8 cellular contexts compared by ENCODE assay signal in the genomic region with DNA sequence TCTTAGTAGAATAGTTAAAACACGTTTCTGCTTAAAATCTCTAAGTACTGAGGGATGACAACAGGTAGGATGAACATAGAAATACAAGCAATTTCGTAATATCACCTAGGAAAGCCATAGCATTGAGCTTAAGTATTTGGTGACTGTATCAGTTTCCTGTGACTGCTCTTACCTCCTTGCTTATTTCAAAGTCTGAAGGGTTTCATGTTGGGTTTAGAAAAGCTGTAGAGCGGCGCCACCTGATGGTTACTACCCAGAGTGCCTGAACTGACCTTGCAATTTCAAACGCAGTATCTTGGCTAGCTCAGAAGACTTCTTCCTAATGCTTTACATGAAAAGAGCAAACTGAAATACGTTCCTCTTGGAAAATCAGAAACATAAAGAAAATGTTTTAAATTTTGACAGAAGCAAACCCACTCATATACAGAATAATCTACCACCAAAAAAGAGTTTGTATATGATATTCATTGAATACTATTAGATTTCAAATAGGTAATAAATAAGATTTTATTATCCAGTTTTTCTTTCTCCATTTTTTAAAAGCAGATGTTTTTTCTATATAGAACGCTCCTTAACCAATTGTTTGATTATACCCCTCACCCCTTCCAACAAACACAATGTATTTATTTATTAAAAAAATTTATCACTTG.
DNase-seq lines count a peak whose midpoint lies in the region; ATAC-seq and TF ChIP-seq lines count a peak whose summit lies in the region.

No MANE protein-coding gene starts in this region.

- peaks cover 3 to 16% (median 12%) of the 10 kb centered on the region in 3 donors for H3K4me1 ChIP-seq in gastroesophageal sphincter

- H3K4me3 Mint-ChIP-seq in progenitor cell of endocrine pancreas (ENCODE audit: low read depth) = no peak overlapping the region

- TF ChIP-seq POLR2A in gastroesophageal sphincter (IDR thresholded peaks at IDR 0.05) = no peak

- TF ChIP-seq CTCF in GM12875 (IDR thresholded peaks at IDR 0.05; ENCODE audit: borderline replicate concordance, insufficient read depth, low read depth, low read length) = peak; percentile 64; the same call in 1 of the 2 replicates
- peak in 3 of 4 experiments; percentile 16 to 43 (median 35) for TF ChIP-seq CTCF in gastroesophageal sphincter (IDR thresholded peaks at IDR 0.05)
- peak; percentile 60 for TF ChIP-seq CTCF in progenitor cell of endocrine pancreas (IDR thresholded peaks at IDR 0.05; ENCODE audit: unreplicated experiment)

- no peaks in the 10 kb centered on the region for H3K9me3 ChIP-seq in gastroesophageal sphincter

- no peaks in the 10 kb centered on the region for H3K27me3 ChIP-seq in gastroesophageal sphincter

- peak; percentile 52 for DNase-seq in RKO (ENCODE audit: low spot score)
- peak; percentile 68 for DNase-seq in activated T-helper 1 cell treated with Interleukin-2 at 50 U/mL for 16 hours (ENCODE audit: low read depth)
- no peak for DNase-seq in progenitor cell of endocrine pancreas (ENCODE audit: low spot score, unreplicated experiment)
- no peak for DNase-seq in cerebellum (ENCODE audit: low spot score)

- 44 to 61% methylated on average over 7 of the region's 7 CpGs for WGBS in gastroesophageal sphincter (ENCODE audit: low coverage in 1 of 2), 2 donors

- no peaks in the 10 kb centered on the region for H3K36me3 ChIP-seq in gastroesophageal sphincter

- H3K4me3 ChIP-seq in GM12875 (ENCODE audit: low read depth, low read length) = no peak overlapping the region
- H3K4me3 ChIP-seq in gastroesophageal sphincter = no peak overlapping the region

- no peak overlapping the region for H3K27ac ChIP-seq in gastroesophageal sphincter

- H3K4me1 Mint-ChIP-seq in progenitor cell of endocrine pancreas (ENCODE audit: low read depth) = no peaks in the 10 kb centered on the region

- H3K27me3 Mint-ChIP-seq in progenitor cell of endocrine pancreas = no peaks in the 10 kb centered on the region

- no peak overlapping the region for H3K27ac Mint-ChIP-seq in progenitor cell of endocrine pancreas

- TF ChIP-seq EP300 in gastroesophageal sphincter (IDR thresholded peaks at IDR 0.05) = no peak

- peak; percentile 65 for ATAC-seq in HG03175 (IDR thresholded peaks at IDR 0.05; ENCODE audit: unreplicated experiment)
- ATAC-seq in gastroesophageal sphincter = no peak
- ATAC-seq in GM19397 (IDR thresholded peaks at IDR 0.05; ENCODE audit: unreplicated experiment) = no peak

- H3K36me3 Mint-ChIP-seq in progenitor cell of endocrine pancreas (ENCODE audit: insufficient read depth) = no peaks in the 10 kb centered on the region

- no peaks in the 10 kb centered on the region for H3K9me3 Mint-ChIP-seq in progenitor cell of endocrine pancreas (ENCODE audit: low read depth)

Comparison
In these comparisons a context has a peak if more than half of its experiments do, and no peak if none do; other contexts are left out.
1. DNase-seq: peak in RKO (single experiment) and activated T-helper 1 cell treated with Interleukin-2 at 50 U/mL for 16 hours (single experiment); none in progenitor cell of endocrine pancreas (single experiment) and cerebellum (single experiment).
2. Peak in every context shown above with its lines, with median percentiles within 50 percentile points of each other: CTCF ChIP-seq.